ENCODE assay signal across 18 cellular contexts in genomic region chr3:64995857-64996564, GRCh38.
DNase-seq lines count a peak whose midpoint lies in the region; ATAC-seq, FAIRE-seq and TF ChIP-seq lines count a peak whose summit lies in the region.
"Had no signal": no experiment of that assay in that cellular context is flagged by ENCODE, and none has a peak within 500 bp of the region (broad histone marks: within the 10 kb centered on the region; RNA-seq: fewer than 3 reads in every experiment).

No MANE protein-coding gene starts in this region.

- CTCF ChIA-PET in SK-N-SH (lab: Yijun Ruan, JAX) = interaction anchor here (0.5 kb wide), 1 partner anchor 174 kb away, joined by 3 read pairs; no protein-coding TSS in a partner anchor

- H3K36me3 ChIP-seq in SK-N-SH (replicated peaks in 1 of 2; ENCODE audit: control insufficient read depth in 1 of 2, insufficient read depth in 2 of 2, low read length in 1 of 2) (no peaks in the 10 kb centered on the region), keratinocyte (ENCODE audit: control insufficient read depth in 2 of 2, extremely low read depth in 1 of 2, insufficient read depth in 2 of 2, low read length in 2 of 2) (no peaks in the 10 kb centered on the region), thyroid gland (no peaks in the 10 kb centered on the region)

- no peak for TF ChIP-seq RAD21 in SK-N-SH (IDR thresholded peaks at IDR 0.05; ENCODE audit: low read length)

- POLR2A ChIA-PET in SK-N-SH (lab: Yijun Ruan, JAX) = no interaction called here

- H3K9me2 ChIP-seq in SK-N-SH = no peaks in the 10 kb centered on the region

- DNase-seq in SK-N-SH (no peak), dermis microvascular lymphatic vessel endothelial cell (ENCODE audit: low read depth in 2 of 2) (peak; percentile 95 to 96), keratinocyte (ENCODE audit: low read depth, low spot score) (no peak), thyroid gland (peak; percentile 10 to 14), H54 (ENCODE audit: insufficient read length, low spot score) (no peak)
- DNase-seq: 8988T; activated CD4-positive, alpha-beta T cell treated with anti-CD3 and anti-CD28 coated beads, Interleukin-2, amount 10 ng/mL, durations not matched to agents 7 days and 5 days; endodermal cell; GF-D8; head of caudate nucleus; Kasumi-1; NCI-H146; NCI-H510A treated with DMSO at 0.1 percent for 48 hours; T-helper 2 cell had no signal

- no peaks in the 10 kb centered on the region for H4K20me1 ChIP-seq in SK-N-SH (ENCODE audit: insufficient read depth)
- no peaks in the 10 kb centered on the region for H4K20me1 ChIP-seq in keratinocyte (ENCODE audit: control insufficient read depth, extremely low read depth, insufficient read depth, low read length)

- no peak for TF ChIP-seq EP300 in SK-N-SH (IDR thresholded peaks at IDR 0.05; ENCODE audit: borderline replicate concordance in 1 of 2, low read depth in 1 of 2, low read length in 1 of 2)

- FAIRE-seq in keratinocyte (lab: Jason Lieb, UNC) (no peak), H54 (lab: Jason Lieb, UNC) (no peak)

- H3K27me3 ChIP-seq in SK-N-SH (ENCODE audit: insufficient read depth) (no peaks in the 10 kb centered on the region), keratinocyte (ENCODE audit: control insufficient read depth, extremely low read depth, insufficient read depth, low read length) (no peaks in the 10 kb centered on the region), thyroid gland (no peaks in the 10 kb centered on the region)

- intact Hi-C loops in thyroid gland (cut with DNase I) = no loop called here

- TF ChIP-seq CTCF in SK-N-SH (IDR thresholded peaks at IDR 0.05) (no peak), keratinocyte (optimal IDR thresholded peaks at IDR 0.05 in 1 of 3, IDR thresholded peaks at IDR 0.05 in 1 of 3, conservative IDR thresholded peaks at IDR 0.05 in 1 of 3; ENCODE audit: extremely low read depth in 1 of 3, insufficient read depth in 2 of 3, low read length in 3 of 3) (no peak), thyroid gland (IDR thresholded peaks at IDR 0.05) (no peak)

- ATAC-seq in SK-N-SH treated with all-trans-retinoic acid at 6 μM for 48 hours (no peak), GM18858 (IDR thresholded peaks at IDR 0.05; ENCODE audit: unreplicated experiment) (no peak), HG03159 (IDR thresholded peaks at IDR 0.05; ENCODE audit: unreplicated experiment) (no peak)
- ATAC-seq: Panc1 had no signal

- H3K4me1 ChIP-seq in SK-N-SH (ENCODE audit: control insufficient read depth in 1 of 2, insufficient read depth in 2 of 2, low read depth in 1 of 2, low read length in 1 of 2) = peaks cover 0 to 10% of the 10 kb centered on the region in 2 experiments; a peak in 2 of 4 replicates
- H3K4me1 ChIP-seq in keratinocyte (ENCODE audit: control insufficient read depth, extremely low read depth, insufficient read depth, low read length) = peaks cover 3% of the 10 kb centered on the region
- H3K4me1 ChIP-seq in thyroid gland = peaks cover 10 to 16% of the 10 kb centered on the region in 2 donors

- 72% methylated on average over 10 of the region's 10 CpGs for WGBS in SK-N-SH (ENCODE audit: low lambda C conversion rate)
- WGBS in thyroid gland, 2 donors = 18 to 19% methylated on average over 10 of the region's 10 CpGs

- peak overlapping the region; percentile 74 for H2AFZ ChIP-seq in SK-N-SH (ENCODE audit: low read depth)
- peak overlapping the region; percentile 19 for H2AFZ ChIP-seq in keratinocyte (ENCODE audit: control insufficient read depth, low read length)

- H3K79me2 ChIP-seq in SK-N-SH (ENCODE audit: insufficient read depth) (no peaks in the 10 kb centered on the region), keratinocyte (ENCODE audit: control insufficient read depth, insufficient read depth, low read length) (no peaks in the 10 kb centered on the region)

- H3F3A ChIP-seq in SK-N-SH (replicated peaks; ENCODE audit: insufficient read depth) = peaks cover 3% of the 10 kb centered on the region

- H3K4me3 ChIP-seq in SK-N-SH (ENCODE audit: low read depth in 2 of 2, low read length in 1 of 2) (no peak overlapping the region), keratinocyte (ENCODE audit: control insufficient read depth in 2 of 3, extremely low read depth in 1 of 3, insufficient read depth in 2 of 3, low read depth in 1 of 3, low read length in 3 of 3) (no peak overlapping the region), thyroid gland (replicated peaks in 1 of 3) (no peak overlapping the region)

- no peak overlapping the region for H3K4me2 ChIP-seq in SK-N-SH
- H3K4me2 ChIP-seq in keratinocyte (ENCODE audit: control insufficient read depth, extremely low read depth, insufficient read depth, low read depth, low read length) = no peak overlapping the region

- dilution Hi-C loops in keratinocyte (cut with MboI; ENCODE audit: extremely low pct_ligation_motif_present, low sequenced_read_pairs) = no loop called here

- H3K9ac ChIP-seq in SK-N-SH (no peak overlapping the region), keratinocyte (ENCODE audit: control insufficient read depth, extremely low read depth, insufficient read depth, low read length) (no peak overlapping the region)

- H3K27ac ChIP-seq in SK-N-SH (ENCODE audit: low read depth in 2 of 2, low read length in 1 of 2) (peak overlapping the region in 1 of 2 experiments; percentile 54; a peak in 2 of 4 replicates), keratinocyte (ENCODE audit: control insufficient read depth, insufficient read depth, low read length) (no peak overlapping the region), thyroid gland (peak overlapping the region in 2 of 3 donors; percentile 2 to 11)

- H3K9me1 ChIP-seq in keratinocyte (ENCODE audit: control insufficient read depth, extremely low read depth, insufficient read depth, low read length) = no peaks in the 10 kb centered on the region

- H3K9me3 ChIP-seq in SK-N-SH (no peaks in the 10 kb centered on the region), keratinocyte (ENCODE audit: control insufficient read depth, low read depth, low read length) (no peaks in the 10 kb centered on the region), thyroid gland (no peaks in the 10 kb centered on the region)

- TF ChIP-seq POLR2A in thyroid gland (IDR thresholded peaks at IDR 0.05) (no peak), H54 (IDR thresholded peaks at IDR 0.05; ENCODE audit: low read depth, low read length) (no peak)

TF ChIP-seq in SK-N-SH, 30 proteins besides CTCF, POLR2A, EP300 and RAD21:
- TF ChIP-seq GABPA (IDR thresholded peaks at IDR 0.05; ENCODE audit: low read depth) (no peak), TCF12 (IDR thresholded peaks at IDR 0.05) (no peak), RCOR1 (IDR thresholded peaks at IDR 0.05; ENCODE audit: low read length) (no peak), ELF1 (IDR thresholded peaks at IDR 0.05) (no peak), FOXM1 (IDR thresholded peaks at IDR 0.05; ENCODE audit: low read depth) (no peak)

TF ChIP-seq in SK-N-SH treated with all-trans-retinoic acid at 6 μM for 48 hours, 23 proteins besides CTCF, POLR2A, EP300 and RAD21:
- TF ChIP-seq CREB5 (CRISPR knock-in tag; IDR thresholded peaks at IDR 0.05; ENCODE audit: low read depth) (no peak), TSHZ2 (CRISPR knock-in tag; IDR thresholded peaks at IDR 0.05) (no peak)
TF ChIP-seq in SK-N-SH treated with all-trans-retinoic acid at 6 μM for 48 hours: peak in this region for 0.

Comparison
In these comparisons a context has a peak if more than half of its experiments do, and no peak if none do; other contexts are left out.
1. DNase-seq: peak in dermis microvascular lymphatic vessel endothelial cell (2 of 2) and thyroid gland (2 of 2); none in SK-N-SH (single experiment), keratinocyte (single experiment) and H54 (single experiment).